In the genomic region with DNA sequence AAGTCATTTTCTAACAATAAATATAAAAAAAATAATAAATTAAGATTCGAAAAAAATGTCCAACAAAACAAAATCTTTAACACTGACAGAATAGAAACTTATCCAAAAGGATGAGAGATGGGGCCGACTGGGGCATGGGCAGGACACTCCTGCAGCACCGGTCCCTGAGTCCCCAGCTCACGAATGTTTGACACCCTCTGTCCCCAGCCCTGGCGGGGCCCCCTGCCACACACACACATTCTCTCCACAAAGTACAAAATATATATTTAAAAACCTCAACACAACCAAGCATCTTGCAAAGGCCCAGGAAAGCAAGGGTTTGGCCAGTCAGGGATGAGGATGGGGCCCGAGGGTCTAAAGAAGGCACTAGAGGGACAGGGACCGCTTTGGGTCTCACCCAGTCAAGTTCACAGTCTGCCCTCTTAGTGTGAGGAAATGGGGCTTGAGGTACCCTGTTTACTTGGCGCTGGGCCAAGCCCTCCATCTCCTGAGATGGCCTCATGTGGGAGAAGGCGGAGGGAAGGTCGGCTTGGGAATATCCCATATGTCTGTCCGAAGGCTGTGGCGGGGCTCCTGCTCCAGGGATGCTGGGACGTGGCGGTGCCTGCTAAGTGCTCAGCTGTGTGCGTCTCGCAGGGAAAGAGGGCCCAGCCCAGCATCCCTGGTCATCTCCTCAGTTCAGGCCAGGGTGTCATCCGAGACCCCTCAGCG, we compare ENCODE assay signal across 19 cellular contexts. TPM values are rescaled to one million over a fixed set of nuclear protein-coding genes. Genes with fewer than 3 reads are reported as not detected.
DNase-seq lines count a peak whose midpoint lies in the region; TF ChIP-seq lines count a peak whose summit lies in the region.
"Had no signal": no experiment of that assay in that cellular context is flagged by ENCODE, and none has a peak within 500 bp of the region (broad histone marks: within the 10 kb centered on the region; RNA-seq: fewer than 3 reads in every experiment).

No MANE protein-coding gene starts in this region.

- CTCF ChIA-PET in mammary epithelial cell (lab: Charles Lee; ENCODE audit: low non-redundant PET) = interaction anchor here (0.6 kb wide), 1 partner anchor 63 kb away, joined by 3 read pairs; no protein-coding TSS in a partner anchor

- H2BK120ac ChIP-seq in neuronal stem cell (ENCODE audit: low read depth, low read length) = no peak overlapping the region

- no peak overlapping the region for H3K23ac ChIP-seq in neuronal stem cell (ENCODE audit: low read depth, low read length, poor library complexity)

- no peaks in the 10 kb centered on the region for H3K79me1 ChIP-seq in neuronal stem cell (ENCODE audit: low read depth, low read length)

- H3K27me3 ChIP-seq in mammary epithelial cell (ENCODE audit: insufficient read depth, low read length) (no peaks in the 10 kb centered on the region), neuronal stem cell (ENCODE audit: control insufficient read depth in 3 of 3, insufficient read depth in 3 of 3, low read depth in 1 of 3, low read length in 3 of 3) (no peaks in the 10 kb centered on the region), smooth muscle cell (ENCODE audit: low read depth) (no peaks in the 10 kb centered on the region), WERI-Rb-1 (ENCODE audit: insufficient read depth, low read depth, severe bottlenecking) (no peaks in the 10 kb centered on the region)
- H3K27me3 ChIP-seq: adrenal gland had no signal

- H3K18ac ChIP-seq in neuronal stem cell (ENCODE audit: low read length) = peak overlapping the region; percentile 24

- 83% methylated on average over 14 of the region's 18 CpGs for WGBS in mammary epithelial cell (ENCODE audit: low coverage, missing lambda C conversion rate)
- WGBS in neuronal stem cell (ENCODE audit: extremely low coverage in 2 of 2, insufficient read length in 2 of 2, insufficient replicate concordance in 1 of 2), 2 donors = no CpG with 5 or more reads among the region's 18 CpGs
- WGBS in smooth muscle cell (ENCODE audit: low lambda C conversion rate) = 94% methylated on average over 18 of the region's 18 CpGs

- H2BK15ac ChIP-seq in neuronal stem cell (ENCODE audit: low read length) = no peak overlapping the region

- H3K36me3 ChIP-seq in mammary epithelial cell (ENCODE audit: insufficient read depth, low read length) (peaks cover 33% of the 10 kb centered on the region), neuronal stem cell (replicated peaks in 1 of 2; ENCODE audit: control insufficient read depth in 2 of 2, insufficient read depth in 2 of 2, low read length in 2 of 2) (peaks cover 49 to 64% of the 10 kb centered on the region in 2 donors), smooth muscle cell (ENCODE audit: low read depth) (no peaks in the 10 kb centered on the region), WERI-Rb-1 (no peaks in the 10 kb centered on the region)

- H3K14ac ChIP-seq in neuronal stem cell (ENCODE audit: low read length) = no peak overlapping the region

- H4K20me1 ChIP-seq in mammary epithelial cell (ENCODE audit: insufficient read depth, low read length) = no peaks in the 10 kb centered on the region
- peaks cover 80% of the 10 kb centered on the region for H4K20me1 ChIP-seq in smooth muscle cell (ENCODE audit: low read depth)

- H3K4me1 ChIP-seq in mammary epithelial cell (ENCODE audit: insufficient read depth, low read length) (peaks cover 43% of the 10 kb centered on the region), neuronal stem cell (ENCODE audit: control insufficient read depth in 2 of 2, insufficient read depth in 1 of 2, low read depth in 1 of 2, low read length in 2 of 2) (peaks cover 6 to 8% of the 10 kb centered on the region in 2 donors), smooth muscle cell (ENCODE audit: low read depth) (no peaks in the 10 kb centered on the region)

- no peak overlapping the region for H2AK5ac ChIP-seq in neuronal stem cell (ENCODE audit: low read depth, low read length)

- H2AFZ ChIP-seq in mammary epithelial cell (ENCODE audit: low read depth, low read length) = no peak overlapping the region
- no peak overlapping the region for H2AFZ ChIP-seq in neuronal stem cell (ENCODE audit: low read length)
- no peak overlapping the region for H2AFZ ChIP-seq in smooth muscle cell (ENCODE audit: low read depth)

- H3F3A ChIP-seq in smooth muscle cell (ENCODE audit: low read depth) = peaks cover 3% of the 10 kb centered on the region

- TSS peak; percentile 61 for BruUV-seq in mammary epithelial cell (replicated peaks; lab: Mats Ljungman, UMichigan)

- DNase-seq in NCI-H2171 treated with DMSO at 0.1 percent for 48 hours (lab: John Stamatoyannopoulos, UW) (peak; percentile 36), NCI-H2171 (lab: John Stamatoyannopoulos, UW) (no peak), M059J (ENCODE audit: low read depth) (peak; percentile 26), mammary epithelial cell (no peak), neuronal stem cell (ENCODE audit: low spot score) (no peak), smooth muscle cell (lab: John Stamatoyannopoulos, UW; ENCODE audit: unreplicated experiment) (no peak), WERI-Rb-1 (no peak)
- no peak for DNase-seq in central memory CD4-positive, alpha-beta T cell
- DNase-seq: activated CD4-positive, alpha-beta T cell treated with anti-CD3 and anti-CD28 coated beads for 4 hours; activated effector memory CD4-positive, alpha-beta T cell treated with anti-CD3 and anti-CD28 coated beads, Interleukin-2, amount 50 U/mL, for 16 hours; CD4-positive, CD25-positive, alpha-beta regulatory T cell; cerebellar nuclear complex; foreskin melanocyte; HCEC 1CT; Kasumi-1; naive thymus-derived CD4-positive, alpha-beta T cell; NCI-H510A; OCI-M1 had no signal

- H3K4me3 ChIP-seq in mammary epithelial cell (replicated peaks in 1 of 3; ENCODE audit: insufficient read depth in 1 of 3, low read depth in 2 of 3, low read length in 3 of 3) (no peak overlapping the region), neuronal stem cell (ENCODE audit: low read length in 2 of 2) (no peak overlapping the region), smooth muscle cell (no peak overlapping the region), WERI-Rb-1 (ENCODE audit: low read depth, low read length) (no peak overlapping the region)
- H3K4me3 ChIP-seq: adrenal gland had no signal

- H2BK12ac ChIP-seq in neuronal stem cell (ENCODE audit: low read length) = no peak overlapping the region

- H3K9ac ChIP-seq in mammary epithelial cell (ENCODE audit: insufficient read depth, low read length) (no peak overlapping the region), neuronal stem cell (ENCODE audit: low read depth, low read length, poor library complexity) (no peak overlapping the region), smooth muscle cell (ENCODE audit: low read depth) (no peak overlapping the region)

- H4K91ac ChIP-seq in neuronal stem cell (ENCODE audit: low read depth, low read length, poor library complexity) = no peak overlapping the region

- H4K8ac ChIP-seq in neuronal stem cell (ENCODE audit: low read depth, low read length) = peak overlapping the region; percentile 44

- no peak overlapping the region for H3K27ac ChIP-seq in mammary epithelial cell (ENCODE audit: insufficient read depth, low read depth, low read length)
- H3K27ac ChIP-seq in neuronal stem cell (replicated peaks; ENCODE audit: low read length) = no peak overlapping the region
- H3K27ac ChIP-seq in smooth muscle cell (ENCODE audit: low read depth) = no peak overlapping the region
- H3K27ac ChIP-seq in WERI-Rb-1 = no peak overlapping the region
- H3K27ac ChIP-seq: adrenal gland had no signal

- peak overlapping the region; percentile 23 for H3K4me2 ChIP-seq in mammary epithelial cell (ENCODE audit: insufficient read depth, low read depth, low read length)
- H3K4me2 ChIP-seq in neuronal stem cell (ENCODE audit: insufficient read depth, low read length, poor library complexity, severe bottlenecking) = no peak overlapping the region
- no peak overlapping the region for H3K4me2 ChIP-seq in smooth muscle cell

- H3K9me3 ChIP-seq in mammary epithelial cell (replicated peaks; ENCODE audit: insufficient read depth, low read length) (no peaks in the 10 kb centered on the region), neuronal stem cell (replicated peaks in 1 of 2; ENCODE audit: control insufficient read depth in 2 of 2, insufficient read depth in 1 of 2, low read depth in 1 of 2, low read length in 2 of 2) (no peaks in the 10 kb centered on the region), smooth muscle cell (replicated peaks; ENCODE audit: low read depth) (no peaks in the 10 kb centered on the region), WERI-Rb-1 (ENCODE audit: severe bottlenecking) (no peaks in the 10 kb centered on the region)
- H3K9me3 ChIP-seq: adrenal gland had no signal

- TF ChIP-seq CTCF in mammary epithelial cell (conservative IDR thresholded peaks at IDR 0.05 in 1 of 2, IDR thresholded peaks at IDR 0.05 in 1 of 2; ENCODE audit: extremely low read depth in 1 of 2, insufficient read depth in 1 of 2, low read depth in 1 of 2, low read length in 2 of 2) (no peak), smooth muscle cell (IDR thresholded peaks at IDR 0.05; ENCODE audit: borderline replicate concordance, insufficient read depth, poor library complexity, severe bottlenecking) (no peak), WERI-Rb-1 (IDR thresholded peaks at IDR 0.05; ENCODE audit: low read depth, low read length) (no peak)

- dilution Hi-C loops in mammary epithelial cell (cut with HindIII; ENCODE audit: low sequenced_read_pairs) = loop anchor here (5.0 kb wide), 3 partner anchors 33 to 68 kb away; a partner anchor contains a TSS

- H2BK5ac ChIP-seq in neuronal stem cell (ENCODE audit: low read length) = no peak overlapping the region

- H3K4ac ChIP-seq in neuronal stem cell (ENCODE audit: low read length) = no peak overlapping the region

- intact Hi-C loops in mammary epithelial cell (cut with micrococcal nuclease) = no loop called here

- H3K79me2 ChIP-seq in mammary epithelial cell (ENCODE audit: insufficient read depth, low read length) = peaks cover 40% of the 10 kb centered on the region
- no peaks in the 10 kb centered on the region for H3K79me2 ChIP-seq in smooth muscle cell (ENCODE audit: low read depth)

- in situ Hi-C loops in mammary epithelial cell (cut with MboI; ENCODE audit: low sequenced_read_pairs in 2 of 2) = no loop called here

RNA-seq across cellular contexts. Expression of a gene that starts 31.3 kb away (rescaled TPM):
- 136 and 212 TPM in 2 replicates for total RNA-seq in M059J (2014; rRNA removed; shearing (Covaris generic))
- total RNA-seq in mammary epithelial cell = 100 to 1,000 TPM in 1 of 2 donors, 10 to 100 TPM in 1; 77.3 to 181 TPM
- 91.7 TPM for polyA plus RNA-seq in mammary epithelial cell
- polyA minus RNA-seq in mammary epithelial cell = 181 TPM
- polyA plus RNA-seq in neuronal stem cell (2013, experiment 1 of 2) = 74.6 TPM
- 73.7 TPM for polyA plus RNA-seq in neuronal stem cell (2013, experiment 2 of 2)
- 34.8 and 41.1 TPM in 2 replicates for total RNA-seq in smooth muscle cell
- 27.3 and 48.4 TPM in 2 replicates for polyA plus RNA-seq in smooth muscle cell
- total RNA-seq: CD4-positive, CD25-positive, alpha-beta regulatory T cell had no signal
- polyA plus RNA-seq: CD4-positive, CD25-positive, alpha-beta regulatory T cell had no signal

RNA-seq across cellular contexts. Expression of a gene that starts 51.1 kb away (rescaled TPM):
- 0.71 and 1.7 TPM in 2 replicates for total RNA-seq in M059J (2014; rRNA removed; shearing (Covaris generic))
- total RNA-seq in mammary epithelial cell = under 1 TPM; 0.67 to 0.71 TPM
- polyA plus RNA-seq in mammary epithelial cell = 0.60 TPM
- not detected for polyA minus RNA-seq in mammary epithelial cell
- polyA plus RNA-seq in neuronal stem cell (2013, experiment 1 of 2) = 8.9 TPM
- polyA plus RNA-seq in neuronal stem cell (2013, experiment 2 of 2) = 9.1 TPM
- total RNA-seq in smooth muscle cell = 0.76 and 1.5 TPM in 2 replicates
- polyA plus RNA-seq in smooth muscle cell = 1.4 and 2.4 TPM in 2 replicates
- total RNA-seq: CD4-positive, CD25-positive, alpha-beta regulatory T cell had no signal
- polyA plus RNA-seq: naive thymus-derived CD4-positive, alpha-beta T cell had no signal

Comparison
In these comparisons a context has a peak if more than half of its experiments do, and no peak if none do; other contexts are left out.
1. DNase-seq: peak in NCI-H2171 treated with DMSO at 0.1 percent for 48 hours (single experiment) and M059J (single experiment); none in NCI-H2171 (single experiment), mammary epithelial cell (single experiment), neuronal stem cell (single experiment), smooth muscle cell (single experiment), WERI-Rb-1 (single experiment) and central memory CD4-positive, alpha-beta T cell (single experiment).